ENCODE assay signal across 8 cellular contexts in genomic region chr4:56468097-56468422, GRCh38. TPM values are rescaled to one million over a fixed set of nuclear protein-coding genes. Genes with fewer than 3 reads are reported as not detected.
DNase-seq lines count a peak whose midpoint lies in the region; ATAC-seq and TF ChIP-seq lines count a peak whose summit lies in the region.

No MANE protein-coding gene starts in this region.

- TF ChIP-seq EP300 in tibial nerve (IDR thresholded peaks at IDR 0.05): no peak

- peak overlapping the region; percentile 95 to 100 (median 99) for H3K4me3 ChIP-seq in tibial nerve

- peaks cover 0 to 42% (median 24%) of the 10 kb centered on the region in 4 donors for H3K4me1 ChIP-seq in tibial nerve

- H3K4me1 Mint-ChIP-seq in T-helper 1 cell treated with Interleukin-12 subunit alpha and Interleukin-12 subunit beta and Interleukin-4 antibody, amounts not matched to agents 30 μg/mL and 1 μg/mL, for 36 hours (ENCODE audit: low read depth): peaks cover 51% of the 10 kb centered on the region
- peaks cover 41 to 54% of the 10 kb centered on the region in 2 donors for H3K4me1 Mint-ChIP-seq in effector memory CD8-positive, alpha-beta T cell (ENCODE audit: low read depth in 2 of 2)
- H3K4me1 Mint-ChIP-seq in mesothelial cell of epicardium: peaks cover 42% of the 10 kb centered on the region

- H3K27me3 Mint-ChIP-seq in T-helper 1 cell treated with Interleukin-12 subunit alpha and Interleukin-12 subunit beta and Interleukin-4 antibody, amounts not matched to agents 30 μg/mL and 1 μg/mL, for 36 hours (ENCODE audit: low read depth): no peaks in the 10 kb centered on the region
- no peaks in the 10 kb centered on the region for H3K27me3 Mint-ChIP-seq in effector memory CD8-positive, alpha-beta T cell
- H3K27me3 Mint-ChIP-seq in mesothelial cell of epicardium (ENCODE audit: low read depth): no peaks in the 10 kb centered on the region

- H3K27me3 ChIP-seq in tibial nerve: no peaks in the 10 kb centered on the region

- H3K27ac ChIP-seq in tibial nerve: peak overlapping the region; percentile 71 to 95 (median 90)

- H3K4me3 Mint-ChIP-seq in T-helper 1 cell treated with Interleukin-12 subunit alpha and Interleukin-12 subunit beta and Interleukin-4 antibody, amounts not matched to agents 30 μg/mL and 1 μg/mL, for 36 hours: peak overlapping the region; percentile 97
- H3K4me3 Mint-ChIP-seq in effector memory CD8-positive, alpha-beta T cell: peak overlapping the region; percentile 98 to 100
- peak overlapping the region; percentile 85 for H3K4me3 Mint-ChIP-seq in mesothelial cell of epicardium

- DNase-seq in NCI-H1105 treated with DMSO at 0.1 percent for 48 hours (lab: John Stamatoyannopoulos, UW) (peak; percentile 26), NCI-H1105 (lab: John Stamatoyannopoulos, UW) (no peak), mesothelial cell of epicardium (ENCODE audit: low spot score in 2 of 2, unreplicated experiment in 2 of 2) (peak in 1 of 2 experiments; percentile 45), tibial nerve (ENCODE audit: low spot score in 2 of 2) (no peak)
- DNase-seq in effector memory CD8-positive, alpha-beta T cell: peak in 1 of 3 experiments; percentile 7

- TF ChIP-seq POLR2A in tibial nerve (IDR thresholded peaks at IDR 0.05): no peak

- ATAC-seq in GM21360 (IDR thresholded peaks at IDR 0.05; ENCODE audit: unreplicated experiment) (peak; percentile 48), HG03521 (IDR thresholded peaks at IDR 0.05; ENCODE audit: unreplicated experiment) (peak; percentile 32)
- ATAC-seq in effector memory CD8-positive, alpha-beta T cell (replicated peaks): peak; percentile 32

- H3K36me3 Mint-ChIP-seq in T-helper 1 cell treated with Interleukin-12 subunit alpha and Interleukin-12 subunit beta and Interleukin-4 antibody, amounts not matched to agents 30 μg/mL and 1 μg/mL, for 36 hours (ENCODE audit: low read depth): peaks cover 28% of the 10 kb centered on the region
- peaks cover 42% of the 10 kb centered on the region for H3K36me3 Mint-ChIP-seq in effector memory CD8-positive, alpha-beta T cell (ENCODE audit: insufficient read depth)
- peaks cover 14% of the 10 kb centered on the region for H3K36me3 Mint-ChIP-seq in mesothelial cell of epicardium

- no peaks in the 10 kb centered on the region for H3K9me3 Mint-ChIP-seq in T-helper 1 cell treated with Interleukin-12 subunit alpha and Interleukin-12 subunit beta and Interleukin-4 antibody, amounts not matched to agents 30 μg/mL and 1 μg/mL, for 36 hours
- H3K9me3 Mint-ChIP-seq in effector memory CD8-positive, alpha-beta T cell: no peaks in the 10 kb centered on the region
- H3K9me3 Mint-ChIP-seq in mesothelial cell of epicardium: no peaks in the 10 kb centered on the region

- peaks cover 0 to 35% (median 9%) of the 10 kb centered on the region in 3 donors for H3K36me3 ChIP-seq in tibial nerve

- peak overlapping the region; percentile 79 for H3K27ac Mint-ChIP-seq in T-helper 1 cell treated with Interleukin-12 subunit alpha and Interleukin-12 subunit beta and Interleukin-4 antibody, amounts not matched to agents 30 μg/mL and 1 μg/mL, for 36 hours
- peak overlapping the region; percentile 98 to 99 for H3K27ac Mint-ChIP-seq in effector memory CD8-positive, alpha-beta T cell
- peak overlapping the region; percentile 96 for H3K27ac Mint-ChIP-seq in mesothelial cell of epicardium

- no peaks in the 10 kb centered on the region for H3K9me3 ChIP-seq in tibial nerve

- 1% methylated on average over 10 of the region's 10 CpGs for WGBS in tibial nerve, 2 donors

- no peak for TF ChIP-seq CTCF in mesothelial cell of epicardium (IDR thresholded peaks at IDR 0.05; ENCODE audit: unreplicated experiment)
- no peak for TF ChIP-seq CTCF in tibial nerve (IDR thresholded peaks at IDR 0.05)

RNA-seq across cellular contexts. Expression of gene SRP72, which starts 0.6 kb away (rescaled TPM):
- total RNA-seq in mesothelial cell of epicardium (114 to 121 TPM (median 116 TPM) in 3 replicates), tibial nerve (10 to 100 TPM; 37.7 to 66.6 (median 60.0) TPM)

RNA-seq across cellular contexts. Expression of gene PAICS, which starts 32.0 kb away (rescaled TPM):
- total RNA-seq in mesothelial cell of epicardium (110 to 121 TPM (median 113 TPM) in 3 replicates), tibial nerve (10 to 100 TPM; 17.8 to 41.7 (median 22.9) TPM)

RNA-seq across cellular contexts. Expression of gene PPAT, which starts 32.6 kb away (rescaled TPM):
- 25.4 to 30.9 TPM (median 26.0 TPM) in 3 replicates for total RNA-seq in mesothelial cell of epicardium
- 1 to 10 TPM; 2.2 to 7.8 (median 3.8) TPM for total RNA-seq in tibial nerve

RNA-seq across cellular contexts. Expression of gene ARL9, which starts 37.5 kb away (rescaled TPM):
- total RNA-seq in mesothelial cell of epicardium: 0.73 to 1.1 TPM (median 0.83 TPM) in 3 replicates
- total RNA-seq in tibial nerve: 1 to 10 TPM in 1 of 4 donors, under 1 TPM in 2, not detected in 1; 0.60 to 1.5 (median 0.87) TPM
